33 cellular contexts compared by ENCODE assay signal in the genomic region with DNA sequence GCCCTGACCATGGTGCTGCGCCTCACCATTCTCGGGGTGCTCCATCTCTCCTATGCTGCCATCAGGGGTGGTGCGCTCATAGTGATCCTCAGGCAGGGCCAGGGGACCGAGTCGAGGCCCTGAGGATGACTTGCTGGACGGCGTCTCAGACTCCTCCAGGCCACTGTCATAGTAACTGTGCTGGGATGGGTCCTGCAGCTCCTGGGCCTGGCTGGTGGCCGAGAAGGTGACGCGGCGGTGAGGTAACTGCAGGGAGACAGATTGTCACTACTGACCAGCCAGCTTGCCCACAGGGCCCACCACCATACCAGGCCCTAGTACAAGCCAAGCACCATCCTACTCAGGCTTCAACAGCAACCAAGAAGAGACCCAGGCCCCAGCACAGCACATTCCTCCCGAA. TPM values are rescaled to one million over a fixed set of nuclear protein-coding genes. Genes with fewer than 3 reads are reported as not detected.
"Had no signal": no experiment of that assay in that cellular context is flagged by ENCODE, and none has a peak within 500 bp of the region (broad histone marks: within the 10 kb centered on the region; RNA-seq: fewer than 3 reads in every experiment).

No MANE protein-coding gene starts in this region.

- H3K27ac Mint-ChIP-seq: activated CD4-positive, alpha-beta memory T cell treated with anti-CD3 and anti-CD28 coated beads, Interleukin-2, amount 10 ng/mL, durations not matched to agents 7 days and 5 days; activated CD4-positive, alpha-beta T cell treated with anti-CD3 and anti-CD28 coated beads, Interleukin-2, amount 10 ng/mL, durations not matched to agents 7 days and 5 days; activated T-helper 17 cell treated with anti-CD3 and anti-CD28 coated beads, Interleukin-2, amount 50 U/mL, for 72 hours; nephron; stimulated activated naive CD8-positive, alpha-beta T cell treated with anti-CD3 and anti-CD28 coated beads, Interleukin-15, Interleukin-2, amounts not matched to agents 100 ng/mL and 50 ng/mL, for 24 hours had no signal

- H3K4me3 ChIP-seq: colonic mucosa, gastroesophageal sphincter, left lung, lung, mucosa of descending colon, pancreas, prostate gland, skin epidermis, thyroid gland, upper lobe of left lung, vagina had no signal

- DNase-seq: activated CD4-positive, alpha-beta memory T cell treated with anti-CD3 and anti-CD28 coated beads, Interleukin-2, amount 10 ng/mL, durations not matched to agents 7 days and 5 days; activated CD4-positive, alpha-beta T cell treated with anti-CD3 and anti-CD28 coated beads for 1 hour; activated CD4-positive, alpha-beta T cell treated with anti-CD3 and anti-CD28 coated beads, Interleukin-2, amount 10 ng/mL, durations not matched to agents 7 days and 5 days; activated gamma-delta T cell treated with Interleukin-2 at 50 U/mL for 16 hours; activated naive CD4-positive, alpha-beta T cell treated with anti-CD3 and anti-CD28 coated beads, Interleukin-2, amount 50 U/mL, for 16 hours; activated T-cell treated with anti-CD3 and anti-CD28 coated beads, Interleukin-2, amount 50 U/mL, for 4 hours; anterior cingulate cortex; colonic mucosa; effector CD8-positive, alpha-beta T cell; head of caudate nucleus; hypothalamus; left lung; pancreas; retina; stimulated activated CD4-positive, alpha-beta T cell treated with anti-CD3 and anti-CD28 coated beads, Interleukin-12 subunit alpha, Interleukin-12 subunit beta, amount 100 ng/mL, for 4 hours; stimulated activated CD4-positive, alpha-beta T cell treated with anti-CD3 and anti-CD28 coated beads, Interleukin-4, amount 100 ng/mL, for 1 hour; T-helper 2 cell; thyroid gland; upper lobe of left lung had no signal

- H3K27me3 ChIP-seq: colonic mucosa, pancreas, thyroid gland, upper lobe of left lung, vagina had no signal

- ATAC-seq: activated T-cell treated with anti-CD3 and anti-CD28 coated beads, Interleukin-2, amount 50 U/mL, for 4 hours; activated T-helper 17 cell treated with anti-CD3 and anti-CD28 coated beads, Interleukin-2, amount 50 U/mL, for 72 hours; gastroesophageal sphincter; sciatic nerve had no signal

- FAIRE-seq: bronchial epithelial cell, endometrium, pancreas had no signal

- H3K4me3 Mint-ChIP-seq: activated CD4-positive, alpha-beta memory T cell treated with anti-CD3 and anti-CD28 coated beads, Interleukin-2, amount 10 ng/mL, durations not matched to agents 7 days and 5 days; activated CD4-positive, alpha-beta T cell treated with anti-CD3 and anti-CD28 coated beads, Interleukin-2, amount 10 ng/mL, durations not matched to agents 7 days and 5 days; activated T-cell treated with anti-CD3 and anti-CD28 coated beads, Interleukin-2, amount 50 U/mL, for 4 hours; activated T-helper 17 cell treated with anti-CD3 and anti-CD28 coated beads, Interleukin-2, amount 50 U/mL, for 72 hours; central memory CD8-positive, alpha-beta T cell; nephron; stimulated activated naive CD8-positive, alpha-beta T cell treated with anti-CD3 and anti-CD28 coated beads, Interleukin-15, Interleukin-2, amounts not matched to agents 100 ng/mL and 50 ng/mL, for 24 hours; WTC11 had no signal

- H3K9me3 ChIP-seq: colonic mucosa, gastroesophageal sphincter, left lung, mucosa of descending colon, pancreas, prostate gland, thyroid gland, upper lobe of left lung, vagina had no signal

- H3K36me3 ChIP-seq: colonic mucosa, pancreas, prostate gland, thyroid gland, vagina had no signal

- H3K4me1 ChIP-seq: colonic mucosa, left lung, prostate gland had no signal

- H3K27ac ChIP-seq: colonic mucosa, gastroesophageal sphincter, left lung, prostate gland, vagina had no signal

- H3K9me3 Mint-ChIP-seq: activated CD4-positive, alpha-beta memory T cell treated with anti-CD3 and anti-CD28 coated beads, Interleukin-2, amount 10 ng/mL, durations not matched to agents 7 days and 5 days; activated CD4-positive, alpha-beta T cell treated with anti-CD3 and anti-CD28 coated beads, Interleukin-2, amount 10 ng/mL, durations not matched to agents 7 days and 5 days; activated T-cell treated with anti-CD3 and anti-CD28 coated beads, Interleukin-2, amount 50 U/mL, for 4 hours; activated T-helper 17 cell treated with anti-CD3 and anti-CD28 coated beads, Interleukin-2, amount 50 U/mL, for 72 hours; central memory CD8-positive, alpha-beta T cell; nephron; stimulated activated naive CD8-positive, alpha-beta T cell treated with anti-CD3 and anti-CD28 coated beads, Interleukin-15, Interleukin-2, amounts not matched to agents 100 ng/mL and 50 ng/mL, for 24 hours; WTC11 had no signal

- H3K4me1 Mint-ChIP-seq: activated CD4-positive, alpha-beta memory T cell treated with anti-CD3 and anti-CD28 coated beads, Interleukin-2, amount 10 ng/mL, durations not matched to agents 7 days and 5 days; activated CD4-positive, alpha-beta T cell treated with anti-CD3 and anti-CD28 coated beads, Interleukin-2, amount 10 ng/mL, durations not matched to agents 7 days and 5 days; activated T-helper 17 cell treated with anti-CD3 and anti-CD28 coated beads, Interleukin-2, amount 50 U/mL, for 72 hours; central memory CD8-positive, alpha-beta T cell had no signal

RNA-seq across cellular contexts. Expression of a gene that starts 21.0 kb away (rescaled TPM):
- total RNA-seq: activated CD4-positive, alpha-beta memory T cell treated with anti-CD3 and anti-CD28 coated beads, Interleukin-2, amount 10 ng/mL, durations not matched to agents 7 days and 5 days; activated CD4-positive, alpha-beta T cell treated with anti-CD3 and anti-CD28 coated beads, Interleukin-2, amount 10 ng/mL, durations not matched to agents 7 days and 5 days had no signal
